ENCODE assay signal across 9 cellular contexts in the genomic region with DNA sequence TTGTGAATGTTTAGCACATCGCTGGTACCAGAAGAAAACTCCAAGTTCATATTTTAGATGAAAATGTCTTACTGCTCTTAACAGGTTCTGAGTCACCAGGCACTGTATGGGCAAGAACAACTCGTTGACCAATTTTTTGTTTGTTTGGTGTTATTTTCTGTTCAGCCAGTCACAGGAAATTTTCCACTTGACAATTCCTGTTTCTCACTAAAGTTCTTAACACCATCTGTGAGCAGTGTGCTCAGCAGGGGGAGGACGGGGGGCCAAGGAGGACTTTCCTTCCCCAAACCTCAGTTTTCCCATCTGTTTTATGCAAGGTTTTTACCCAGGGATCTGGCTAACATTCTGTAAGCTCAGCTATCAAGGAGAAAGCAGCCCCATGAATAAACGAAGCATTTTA. TPM values are rescaled to one million over a fixed set of nuclear protein-coding genes. Genes with fewer than 3 reads are reported as not detected.
DNase-seq lines count a peak whose midpoint lies in the region; TF ChIP-seq lines count a peak whose summit lies in the region.
"Had no signal": no experiment of that assay in that cellular context is flagged by ENCODE, and none has a peak within 500 bp of the region (broad histone marks: within the 10 kb centered on the region; RNA-seq: fewer than 3 reads in every experiment).

No MANE protein-coding gene starts in this region.

- CTCF ChIA-PET in A673 (lab: Charles Lee) = interaction anchor here (0.6 to 2.4 kb wide), 3 partner anchors 13 to 715 kb away, joined by 3 to 14 read pairs (median 12); a partner anchor contains a TSS

- no TSS peak for BruUV-seq in A673 (replicated peaks; lab: Mats Ljungman, UMichigan)

- intact Hi-C loops in A673 (cut with micrococcal nuclease; ENCODE audit: unreplicated experiment) = loop anchor here (1.0 kb wide), 2 partner anchors 430 to 715 kb away; no protein-coding TSS in a partner anchor

- H3K4me1 ChIP-seq in ES-I3 (ENCODE audit: insufficient read depth, low read length) (peaks cover 44% of the 10 kb centered on the region), SJCRH30 (peaks cover 12% of the 10 kb centered on the region), A673 (ENCODE audit: insufficient read depth, low read length, poor library complexity, severe bottlenecking) (no peaks in the 10 kb centered on the region)

- H3K27me3 ChIP-seq in SJCRH30 (no peaks in the 10 kb centered on the region), A673 (replicated peaks; ENCODE audit: insufficient read depth, low read depth, low read length, poor library complexity) (peaks cover 24% of the 10 kb centered on the region)

- H3K9me3 ChIP-seq in ES-I3 (ENCODE audit: control insufficient read depth, insufficient read depth, low read length) = no peaks in the 10 kb centered on the region
- H3K9me3 ChIP-seq in SJCRH30 (replicated peaks) = no peaks in the 10 kb centered on the region
- no peaks in the 10 kb centered on the region for H3K9me3 ChIP-seq in A673 (ENCODE audit: low read depth, low read length, poor library complexity, severe bottlenecking)

- 0 out of 2 replicates have a peak overlapping the region, but pooled peaks have one; percentile 4 for H3K27ac ChIP-seq in SJCRH30
- no peak overlapping the region for H3K27ac ChIP-seq in A673 (ENCODE audit: low read depth, low read length, poor library complexity, severe bottlenecking)
- H3K27ac ChIP-seq: SK-N-MC had no signal

- POLR2A ChIA-PET in A673 (lab: Charles Lee; ENCODE audit: low non-redundant PET) = no interaction called here

- DNase-seq in SJCRH30 (no peak), foreskin fibroblast (peak in 1 of 2 donors; percentile 61), retinal pigment epithelial cell (ENCODE audit: low read depth) (no peak), A673 (ENCODE audit: low spot score) (no peak), NCI-H526 (lab: John Stamatoyannopoulos, UW) (no peak)
- DNase-seq in activated CD4-positive, CD25-positive, alpha-beta regulatory T cell treated with anti-CD3 and anti-CD28 coated beads, Interleukin-2, amount 50 U/mL, for 72 hours = no peak
- DNase-seq in stimulated activated CD4-positive, alpha-beta T cell treated with anti-CD3 and anti-CD28 coated beads, Interleukin-1b, Interleukin-23, amount 100 ng/mL, for 48 hours = no peak

- H3K9ac ChIP-seq in ES-I3 (ENCODE audit: low read depth, low read length) = peak overlapping the region; percentile 3; the same call in 1 of the 2 replicates

- H3K4me3 ChIP-seq in SJCRH30 (no peak overlapping the region), foreskin fibroblast (ENCODE audit: low read depth in 1 of 2, low read length in 2 of 2) (peak overlapping the region; percentile 32 to 82), retinal pigment epithelial cell (ENCODE audit: low read length) (peak overlapping the region; percentile 13), A673 (ENCODE audit: low read depth, low read length, poor library complexity, severe bottlenecking) (no peak overlapping the region)

- no peaks in the 10 kb centered on the region for H3K36me3 ChIP-seq in ES-I3 (ENCODE audit: insufficient read depth, low read length)
- no peaks in the 10 kb centered on the region for H3K36me3 ChIP-seq in SJCRH30
- no peaks in the 10 kb centered on the region for H3K36me3 ChIP-seq in A673 (ENCODE audit: insufficient read depth, low read length, poor library complexity, severe bottlenecking)

- no peak for TF ChIP-seq CTCF in foreskin fibroblast (IDR thresholded peaks at IDR 0.05; ENCODE audit: low read depth, low read length)
- TF ChIP-seq CTCF in retinal pigment epithelial cell (conservative IDR thresholded peaks at IDR 0.05; ENCODE audit: low read depth, low read length) = no peak
- TF ChIP-seq CTCF in A673 (conservative IDR thresholded peaks at IDR 0.05; ENCODE audit: low read depth, low read length) = no peak

RNA-seq across cellular contexts. Expression of a gene that starts 3.0 kb away (rescaled TPM):
- 4.0 and 4.4 TPM in 2 replicates for total RNA-seq in SJCRH30 (2014; rRNA removed; shearing (Covaris generic))
- total RNA-seq in A673 (2021) = 1.3 and 1.6 TPM in 2 replicates

Comparison
In these comparisons a context has a peak if more than half of its experiments do, and no peak if none do; other contexts are left out.
1. H3K4me3 ChIP-seq: peak in foreskin fibroblast (2 of 2) and retinal pigment epithelial cell (single experiment); none in SJCRH30 (single experiment) and A673 (single experiment).